In genomic region chr1:28640766-28641165, GRCh38 we compare ENCODE assay signal across 9 cellular contexts. TPM values are rescaled to one million over a fixed set of nuclear protein-coding genes. Genes with fewer than 3 reads are reported as not detected.
DNase-seq lines count a peak whose midpoint lies in the region; ATAC-seq and TF ChIP-seq lines count a peak whose summit lies in the region.
"Had no signal": no experiment of that assay in that cellular context is flagged by ENCODE, and none has a peak within 500 bp of the region (broad histone marks: within the 10 kb centered on the region; RNA-seq: fewer than 3 reads in every experiment).

No MANE protein-coding gene starts in this region.

- H3K27ac Mint-ChIP-seq in activated naive CD4-positive, alpha-beta T cell treated with anti-CD3 and anti-CD28 coated beads, Interleukin-2, amount 50 U/mL, for 72 hours: no peak overlapping the region
- no peak overlapping the region for H3K27ac Mint-ChIP-seq in neural crest cell (ENCODE audit: unreplicated experiment)

- H3F3A ChIP-seq in OCI-LY1 (ENCODE audit: insufficient read depth, low read length): no peaks in the 10 kb centered on the region

- WGBS in tibial nerve, 2 donors: 81 to 96% methylated on average over 1 of the region's 1 CpG

- TF ChIP-seq CTCF in OCI-LY1 (IDR thresholded peaks at IDR 0.05; ENCODE audit: low read length): peak; percentile 53
- peak; percentile 56 for TF ChIP-seq CTCF in neural crest cell (conservative IDR thresholded peaks at IDR 0.05)
- TF ChIP-seq CTCF in tibial nerve (IDR thresholded peaks at IDR 0.05): no peak

- H3K4me3 ChIP-seq in OCI-LY1 (ENCODE audit: low read depth, low read length, poor library complexity, severe bottlenecking) (peak overlapping the region; percentile 86), tibial nerve (no peak overlapping the region)

- H4K20me1 ChIP-seq in OCI-LY1 (ENCODE audit: insufficient read depth, low read length): no peaks in the 10 kb centered on the region

- H3K4me2 ChIP-seq in OCI-LY1 (ENCODE audit: low read length): peak overlapping the region; percentile 82

- H3K36me3 ChIP-seq in OCI-LY1 (ENCODE audit: insufficient read depth, low read length) (no peaks in the 10 kb centered on the region), tibial nerve (no peaks in the 10 kb centered on the region)

- no peaks in the 10 kb centered on the region for H3K9me2 ChIP-seq in OCI-LY1 (ENCODE audit: low read depth, low read length)

- H3K9me3 Mint-ChIP-seq in activated naive CD4-positive, alpha-beta T cell treated with anti-CD3 and anti-CD28 coated beads, Interleukin-2, amount 50 U/mL, for 72 hours: no peaks in the 10 kb centered on the region
- H3K9me3 Mint-ChIP-seq in neural crest cell: no peaks in the 10 kb centered on the region

- no peaks in the 10 kb centered on the region for H3K27me3 Mint-ChIP-seq in neural crest cell (ENCODE audit: low read depth)

- H3K27ac ChIP-seq in OCI-LY1 (ENCODE audit: low read depth, low read length, poor library complexity, severe bottlenecking) (no peak overlapping the region), tibial nerve (no peak overlapping the region)

- peaks cover 34% of the 10 kb centered on the region for H3K4me1 ChIP-seq in OCI-LY1 (ENCODE audit: insufficient read depth, low read length, severe bottlenecking)
- peaks cover 0 to 42% (median 20%) of the 10 kb centered on the region in 4 donors for H3K4me1 ChIP-seq in tibial nerve

- no peak for TF ChIP-seq EP300 in tibial nerve (IDR thresholded peaks at IDR 0.05)

- H3K9ac ChIP-seq in OCI-LY1 (ENCODE audit: low read length): no peak overlapping the region

- TF ChIP-seq POLR2A in tibial nerve (IDR thresholded peaks at IDR 0.05): no peak

- H3K79me2 ChIP-seq in OCI-LY1 (ENCODE audit: insufficient read depth, low read length): peaks cover 15% of the 10 kb centered on the region

- no peak for ATAC-seq in activated naive CD4-positive, alpha-beta T cell treated with anti-CD3 and anti-CD28 coated beads, Interleukin-2, amount 50 U/mL, for 72 hours

- H2AFZ ChIP-seq in OCI-LY1 (ENCODE audit: low read length): no peak overlapping the region

- DNase-seq in SKM-1 treated with dmso at 0.1 percent for 144 hours (lab: John Stamatoyannopoulos, UW; ENCODE audit: unreplicated experiment) (peak; percentile 25), SKM-1 (lab: John Stamatoyannopoulos, UW; ENCODE audit: unreplicated experiment) (no peak), neural crest cell (ENCODE audit: low read depth, low spot score) (no peak), midbrain (lab: John Stamatoyannopoulos, UW) (no peak), tibial nerve (ENCODE audit: low spot score in 2 of 2) (no peak), dedifferentiated amniotic fluid mesenchymal stem cell (ENCODE audit: extremely low spot score) (no peak)
- peak; percentile 18 to 32 for DNase-seq in activated naive CD4-positive, alpha-beta T cell treated with anti-CD3 and anti-CD28 coated beads, Interleukin-2, amount 50 U/mL, for 72 hours (ENCODE audit: low spot score in 2 of 2)

- peaks cover 13 to 29% of the 10 kb centered on the region in 2 donors for H3K36me3 Mint-ChIP-seq in activated naive CD4-positive, alpha-beta T cell treated with anti-CD3 and anti-CD28 coated beads, Interleukin-2, amount 50 U/mL, for 72 hours
- no peaks in the 10 kb centered on the region for H3K36me3 Mint-ChIP-seq in neural crest cell (ENCODE audit: low read depth)

- H3K9me3 ChIP-seq in OCI-LY1 (ENCODE audit: low read length) (no peaks in the 10 kb centered on the region), tibial nerve (no peaks in the 10 kb centered on the region)

- peak overlapping the region; percentile 84 for H3K4me3 Mint-ChIP-seq in neural crest cell

- H3K4me1 Mint-ChIP-seq in neural crest cell: peaks cover 39% of the 10 kb centered on the region

- H3K27me3 ChIP-seq in OCI-LY1 (ENCODE audit: insufficient read depth, low read length): no peaks in the 10 kb centered on the region
- H3K27me3 ChIP-seq in tibial nerve: no peaks in the 10 kb centered on the region

RNA-seq across cellular contexts. Expression of gene TAF12, which starts 2.1 kb away (rescaled TPM):
- 10 to 100 TPM; 20.9 to 35.7 TPM for total RNA-seq in activated naive CD4-positive, alpha-beta T cell treated with anti-CD3 and anti-CD28 coated beads, Interleukin-2, amount 50 U/mL, for 72 hours
- total RNA-seq in neural crest cell (25.2 and 27.7 TPM in 2 replicates), tibial nerve (10 to 100 TPM; 14.3 to 25.8 (median 24.0) TPM)

RNA-seq across cellular contexts. Expression of gene RNU11, which starts 7.6 kb away (rescaled TPM):
- total RNA-seq in activated naive CD4-positive, alpha-beta T cell treated with anti-CD3 and anti-CD28 coated beads, Interleukin-2, amount 50 U/mL, for 72 hours: not detected
- total RNA-seq in neural crest cell (not detected in 2 replicates), tibial nerve (not detected)
- total RNA-seq: fibroblast of lung had no signal

RNA-seq across cellular contexts. Expression of gene GMEB1, which starts 27.8 kb away (rescaled TPM):
- 10 to 100 TPM; 18.9 to 26.7 TPM for total RNA-seq in activated naive CD4-positive, alpha-beta T cell treated with anti-CD3 and anti-CD28 coated beads, Interleukin-2, amount 50 U/mL, for 72 hours
- total RNA-seq in neural crest cell (22.8 and 22.9 TPM in 2 replicates), tibial nerve (10 to 100 TPM in 2 of 4 donors, 1 to 10 TPM in 2; 7.1 to 16.2 (median 11.0) TPM)

RNA-seq across cellular contexts. Expression of gene RAB42, which starts 48.7 kb away (rescaled TPM):
- under 1 TPM in 1 of 2 donors, not detected in 1; 0.21 TPM for total RNA-seq in activated naive CD4-positive, alpha-beta T cell treated with anti-CD3 and anti-CD28 coated beads, Interleukin-2, amount 50 U/mL, for 72 hours
- 1.5 and 2.8 TPM in 2 replicates for total RNA-seq in neural crest cell
- 1 to 10 TPM in 3 of 4 donors, under 1 TPM in 1; 0.87 to 8.7 (median 1.6) TPM for total RNA-seq in tibial nerve

Comparison
In these comparisons a context has a peak if more than half of its experiments do, and no peak if none do; other contexts are left out.
1. DNase-seq: peak in SKM-1 treated with dmso at 0.1 percent for 144 hours (single experiment) and activated naive CD4-positive, alpha-beta T cell treated with anti-CD3 and anti-CD28 coated beads, Interleukin-2, amount 50 U/mL, for 72 hours (2 of 2); none in SKM-1 (single experiment), neural crest cell (single experiment), midbrain (single experiment), tibial nerve (0 of 2) and dedifferentiated amniotic fluid mesenchymal stem cell (single experiment).
2. CTCF ChIP-seq: peak in OCI-LY1 (single experiment) and neural crest cell (single experiment); none in tibial nerve (0 of 5).